ENCODE assay signal across 1 cellular context in the genomic region with DNA sequence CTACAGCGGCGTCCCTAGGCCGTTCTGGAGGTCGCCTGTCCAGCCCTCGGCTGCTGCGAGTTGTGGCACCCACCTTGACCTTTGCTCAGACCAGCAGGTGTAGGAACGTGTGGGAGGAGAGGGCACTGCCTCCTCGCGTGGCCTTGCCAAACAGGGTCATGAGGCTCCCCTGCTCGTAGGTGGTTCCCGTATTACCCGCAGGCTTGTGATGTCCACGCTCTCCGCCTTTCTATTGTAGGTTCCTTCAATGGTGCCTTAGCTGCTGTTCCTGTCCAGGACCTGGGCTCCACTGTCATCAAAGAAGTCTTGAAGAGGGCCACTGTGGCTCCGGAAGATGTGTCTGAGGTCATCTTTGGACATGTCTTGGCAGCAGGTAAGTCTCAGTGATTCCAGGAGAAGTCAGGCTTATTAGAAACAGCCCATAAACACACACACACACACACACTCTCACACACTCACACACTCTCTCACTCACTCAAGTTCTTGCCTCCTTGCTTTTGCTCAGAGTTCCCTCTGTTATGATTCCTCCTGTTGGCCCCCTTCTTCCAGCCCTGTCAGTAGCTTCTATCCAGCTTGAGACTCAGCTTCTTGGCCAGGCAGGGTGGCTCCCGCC.
TF ChIP-seq lines count a peak whose summit lies in the region.

No MANE protein-coding gene starts in this region.

TF ChIP-seq in HepG2, 621 proteins besides CTCF, POLR2A, EP300 and RAD21 (continued from another document and continues in another):
- TF ChIP-seq, protein P1, sequence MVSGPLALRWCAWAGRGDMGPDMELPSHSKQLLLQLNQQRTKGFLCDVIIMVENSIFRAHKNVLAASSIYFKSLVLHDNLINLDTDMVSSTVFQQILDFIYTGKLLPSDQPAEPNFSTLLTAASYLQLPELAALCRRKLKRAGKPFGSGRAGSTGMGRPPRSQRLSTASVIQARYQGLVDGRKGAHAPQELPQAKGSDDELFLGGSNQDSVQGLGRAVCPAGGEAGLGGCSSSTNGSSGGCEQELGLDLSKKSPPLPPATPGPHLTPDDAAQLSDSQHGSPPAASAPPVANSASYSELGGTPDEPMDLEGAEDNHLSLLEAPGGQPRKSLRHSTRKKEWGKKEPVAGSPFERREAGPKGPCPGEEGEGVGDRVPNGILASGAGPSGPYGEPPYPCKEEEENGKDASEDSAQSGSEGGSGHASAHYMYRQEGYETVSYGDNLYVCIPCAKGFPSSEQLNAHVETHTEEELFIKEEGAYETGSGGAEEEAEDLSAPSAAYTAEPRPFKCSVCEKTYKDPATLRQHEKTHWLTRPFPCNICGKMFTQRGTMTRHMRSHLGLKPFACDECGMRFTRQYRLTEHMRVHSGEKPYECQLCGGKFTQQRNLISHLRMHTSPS (CRISPR knock-in tag; IDR thresholded peaks at IDR 0.05; ENCODE audit: low read depth) = peak; percentile 90
- no peak for TF ChIP-seq PHF8 (CRISPR knock-in tag; IDR thresholded peaks at IDR 0.05)
- peak; percentile 4; the same call in 1 of the 2 replicates for TF ChIP-seq ZFP90 (CRISPR knock-in tag; IDR thresholded peaks at IDR 0.05; ENCODE audit: borderline replicate concordance)
- peak; percentile 97 for TF ChIP-seq ZNF205 (CRISPR knock-in tag; IDR thresholded peaks at IDR 0.05)
- no peak for TF ChIP-seq ZNF615 (CRISPR knock-in tag; IDR thresholded peaks at IDR 0.05; ENCODE audit: borderline replicate concordance)
- no peak for TF ChIP-seq CBX1 (IDR thresholded peaks at IDR 0.05; ENCODE audit: low read depth)
- TF ChIP-seq ELF4 (CRISPR knock-in tag; IDR thresholded peaks at IDR 0.05; ENCODE audit: borderline replicate concordance) = no peak
- no peak for TF ChIP-seq ZNF160 (CRISPR knock-in tag; IDR thresholded peaks at IDR 0.05)
- peak; percentile 67 for TF ChIP-seq BHLHE40 (IDR thresholded peaks at IDR 0.05; ENCODE audit: low read length)
- TF ChIP-seq ZFX (CRISPR knock-in tag; IDR thresholded peaks at IDR 0.05; ENCODE audit: low read depth) = no peak
- no peak for TF ChIP-seq PRPF4 (IDR thresholded peaks at IDR 0.05; ENCODE audit: low read depth, low read length, poor library complexity, severe bottlenecking)
- no peak for TF ChIP-seq ZNF24 (IDR thresholded peaks at IDR 0.05)
- no peak for TF ChIP-seq FOXM1 (CRISPR knock-in tag; IDR thresholded peaks at IDR 0.05)
- no peak for TF ChIP-seq NPAS2 (CRISPR knock-in tag; IDR thresholded peaks at IDR 0.05; ENCODE audit: borderline replicate concordance)
- TF ChIP-seq, protein P2, sequence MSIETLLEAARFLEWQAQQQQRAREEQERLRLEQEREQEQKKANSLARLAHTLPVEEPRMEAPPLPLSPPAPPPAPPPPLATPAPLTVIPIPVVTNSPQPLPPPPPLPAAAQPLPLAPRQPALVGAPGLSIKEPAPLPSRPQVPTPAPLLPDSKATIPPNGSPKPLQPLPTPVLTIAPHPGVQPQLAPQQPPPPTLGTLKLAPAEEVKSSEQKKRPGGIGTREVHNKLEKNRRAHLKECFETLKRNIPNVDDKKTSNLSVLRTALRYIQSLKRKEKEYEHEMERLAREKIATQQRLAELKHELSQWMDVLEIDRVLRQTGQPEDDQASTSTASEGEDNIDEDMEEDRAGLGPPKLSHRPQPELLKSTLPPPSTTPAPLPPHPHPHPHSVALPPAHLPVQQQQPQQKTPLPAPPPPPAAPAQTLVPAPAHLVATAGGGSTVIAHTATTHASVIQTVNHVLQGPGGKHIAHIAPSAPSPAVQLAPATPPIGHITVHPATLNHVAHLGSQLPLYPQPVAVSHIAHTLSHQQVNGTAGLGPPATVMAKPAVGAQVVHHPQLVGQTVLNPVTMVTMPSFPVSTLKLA (IDR thresholded peaks at IDR 0.05) = 0 out of 2 replicates have a peak, but pooled peaks have one; percentile 4
- TF ChIP-seq ZNF264 (CRISPR knock-in tag; IDR thresholded peaks at IDR 0.05) = 0 out of 2 replicates have a peak, but pooled peaks have one; percentile 78
- TF ChIP-seq ZNF670 (CRISPR knock-in tag; IDR thresholded peaks at IDR 0.05; ENCODE audit: borderline replicate concordance) = no peak
- TF ChIP-seq RBAK (CRISPR knock-in tag; IDR thresholded peaks at IDR 0.05) = no peak
- TF ChIP-seq ATRX (CRISPR knock-in tag; IDR thresholded peaks at IDR 0.05; ENCODE audit: borderline replicate concordance) = no peak
- TF ChIP-seq CENPT (CRISPR knock-in tag; IDR thresholded peaks at IDR 0.05; ENCODE audit: low read depth) = peak; percentile 92
- no peak for TF ChIP-seq IKZF1 (IDR thresholded peaks at IDR 0.05)
- TF ChIP-seq ZNF329 (CRISPR knock-in tag; IDR thresholded peaks at IDR 0.05; ENCODE audit: low read depth) = no peak; the same call in 1 of the 2 replicates
- no peak for TF ChIP-seq ZNF569 (CRISPR knock-in tag; IDR thresholded peaks at IDR 0.05; ENCODE audit: borderline replicate concordance)
- no peak for TF ChIP-seq HNRNPK (IDR thresholded peaks at IDR 0.05; ENCODE audit: low read depth, low read length, poor library complexity, severe bottlenecking)
- TF ChIP-seq SMAD9 (CRISPR knock-in tag; IDR thresholded peaks at IDR 0.05) = peak; percentile 47; the same call in 1 of the 2 replicates
- no peak for TF ChIP-seq ZNF605 (CRISPR knock-in tag; IDR thresholded peaks at IDR 0.05)
- TF ChIP-seq ASH2L (IDR thresholded peaks at IDR 0.05; ENCODE audit: insufficient read length, low read depth, low read length) = no peak
- TF ChIP-seq, protein P3, sequence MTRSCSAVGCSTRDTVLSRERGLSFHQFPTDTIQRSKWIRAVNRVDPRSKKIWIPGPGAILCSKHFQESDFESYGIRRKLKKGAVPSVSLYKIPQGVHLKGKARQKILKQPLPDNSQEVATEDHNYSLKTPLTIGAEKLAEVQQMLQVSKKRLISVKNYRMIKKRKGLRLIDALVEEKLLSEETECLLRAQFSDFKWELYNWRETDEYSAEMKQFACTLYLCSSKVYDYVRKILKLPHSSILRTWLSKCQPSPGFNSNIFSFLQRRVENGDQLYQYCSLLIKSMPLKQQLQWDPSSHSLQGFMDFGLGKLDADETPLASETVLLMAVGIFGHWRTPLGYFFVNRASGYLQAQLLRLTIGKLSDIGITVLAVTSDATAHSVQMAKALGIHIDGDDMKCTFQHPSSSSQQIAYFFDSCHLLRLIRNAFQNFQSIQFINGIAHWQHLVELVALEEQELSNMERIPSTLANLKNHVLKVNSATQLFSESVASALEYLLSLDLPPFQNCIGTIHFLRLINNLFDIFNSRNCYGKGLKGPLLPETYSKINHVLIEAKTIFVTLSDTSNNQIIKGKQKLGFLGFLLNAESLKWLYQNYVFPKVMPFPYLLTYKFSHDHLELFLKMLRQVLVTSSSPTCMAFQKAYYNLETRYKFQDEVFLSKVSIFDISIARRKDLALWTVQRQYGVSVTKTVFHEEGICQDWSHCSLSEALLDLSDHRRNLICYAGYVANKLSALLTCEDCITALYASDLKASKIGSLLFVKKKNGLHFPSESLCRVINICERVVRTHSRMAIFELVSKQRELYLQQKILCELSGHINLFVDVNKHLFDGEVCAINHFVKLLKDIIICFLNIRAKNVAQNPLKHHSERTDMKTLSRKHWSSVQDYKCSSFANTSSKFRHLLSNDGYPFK (CRISPR knock-in tag; IDR thresholded peaks at IDR 0.05; ENCODE audit: borderline replicate concordance) = peak; percentile 39; the same call in 1 of the 2 replicates
- TF ChIP-seq, protein P4, sequence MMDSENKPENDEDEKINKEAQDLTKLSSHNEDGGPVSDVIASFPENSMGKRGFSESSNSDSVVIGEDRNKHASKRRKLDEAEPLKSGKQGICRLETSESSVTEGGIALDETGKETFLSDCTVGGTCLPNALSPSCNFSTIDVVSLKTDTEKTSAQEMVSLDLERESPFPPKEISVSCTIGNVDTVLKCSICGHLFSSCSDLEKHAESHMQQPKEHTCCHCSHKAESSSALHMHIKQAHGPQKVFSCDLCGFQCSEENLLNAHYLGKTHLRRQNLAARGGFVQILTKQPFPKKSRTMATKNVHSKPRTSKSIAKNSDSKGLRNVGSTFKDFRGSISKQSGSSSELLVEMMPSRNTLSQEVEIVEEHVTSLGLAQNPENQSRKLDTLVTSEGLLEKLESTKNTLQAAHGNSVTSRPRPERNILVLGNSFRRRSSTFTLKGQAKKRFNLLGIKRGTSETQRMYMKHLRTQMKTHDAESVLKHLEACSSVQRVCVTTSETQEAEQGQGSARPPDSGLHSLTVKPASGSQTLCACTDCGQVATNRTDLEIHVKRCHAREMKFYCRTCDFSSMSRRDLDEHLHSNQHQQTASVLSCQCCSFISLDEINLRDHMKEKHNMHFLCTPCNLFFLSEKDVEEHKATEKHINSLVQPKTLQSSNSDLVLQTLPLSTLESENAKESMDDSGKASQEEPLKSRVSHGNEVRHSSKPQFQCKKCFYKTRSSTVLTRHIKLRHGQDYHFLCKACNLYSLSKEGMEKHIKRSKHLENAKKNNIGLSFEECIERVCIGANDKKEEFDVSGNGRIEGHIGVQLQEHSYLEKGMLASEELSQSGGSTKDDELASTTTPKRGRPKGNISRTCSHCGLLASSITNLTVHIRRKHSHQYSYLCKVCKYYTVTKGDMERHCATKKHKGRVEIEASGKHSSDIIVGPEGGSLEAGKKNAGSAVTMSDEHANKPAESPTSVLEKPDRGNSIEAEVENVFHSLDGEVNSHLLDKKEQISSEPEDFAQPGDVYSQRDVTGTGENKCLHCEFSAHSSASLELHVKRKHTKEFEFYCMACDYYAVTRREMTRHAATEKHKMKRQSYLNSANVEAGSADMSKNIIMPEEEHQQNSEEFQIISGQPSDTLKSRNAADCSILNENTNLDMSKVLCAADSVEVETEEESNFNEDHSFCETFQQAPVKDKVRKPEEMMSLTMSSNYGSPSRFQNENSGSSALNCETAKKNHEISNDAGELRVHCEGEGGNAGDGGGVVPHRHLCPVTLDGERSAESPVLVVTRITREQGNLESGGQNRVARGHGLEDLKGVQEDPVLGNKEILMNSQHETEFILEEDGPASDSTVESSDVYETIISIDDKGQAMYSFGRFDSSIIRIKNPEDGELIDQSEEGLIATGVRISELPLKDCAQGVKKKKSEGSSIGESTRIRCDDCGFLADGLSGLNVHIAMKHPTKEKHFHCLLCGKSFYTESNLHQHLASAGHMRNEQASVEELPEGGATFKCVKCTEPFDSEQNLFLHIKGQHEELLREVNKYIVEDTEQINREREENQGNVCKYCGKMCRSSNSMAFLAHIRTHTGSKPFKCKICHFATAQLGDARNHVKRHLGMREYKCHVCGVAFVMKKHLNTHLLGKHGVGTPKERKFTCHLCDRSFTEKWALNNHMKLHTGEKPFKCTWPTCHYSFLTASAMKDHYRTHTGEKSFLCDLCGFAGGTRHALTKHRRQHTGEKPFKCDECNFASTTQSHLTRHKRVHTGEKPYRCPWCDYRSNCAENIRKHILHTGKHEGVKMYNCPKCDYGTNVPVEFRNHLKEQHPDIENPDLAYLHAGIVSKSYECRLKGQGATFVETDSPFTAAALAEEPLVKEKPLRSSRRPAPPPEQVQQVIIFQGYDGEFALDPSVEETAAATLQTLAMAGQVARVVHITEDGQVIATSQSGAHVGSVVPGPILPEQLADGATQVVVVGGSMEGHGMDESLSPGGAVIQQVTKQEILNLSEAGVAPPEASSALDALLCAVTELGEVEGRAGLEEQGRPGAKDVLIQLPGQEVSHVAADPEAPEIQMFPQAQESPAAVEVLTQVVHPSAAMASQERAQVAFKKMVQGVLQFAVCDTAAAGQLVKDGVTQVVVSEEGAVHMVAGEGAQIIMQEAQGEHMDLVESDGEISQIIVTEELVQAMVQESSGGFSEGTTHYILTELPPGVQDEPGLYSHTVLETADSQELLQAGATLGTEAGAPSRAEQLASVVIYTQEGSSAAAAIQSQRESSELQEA (CRISPR knock-in tag; IDR thresholded peaks at IDR 0.05; ENCODE audit: not compliant biosample characterization) = peak; percentile 17
- no peak for TF ChIP-seq CBX2 (IDR thresholded peaks at IDR 0.05; ENCODE audit: low read depth, low read length)
- peak; percentile 86; the same call in 1 of the 2 replicates for TF ChIP-seq CBX2 (CRISPR knock-in tag; IDR thresholded peaks at IDR 0.05; ENCODE audit: low read depth)
- TF ChIP-seq ZKSCAN8 (CRISPR knock-in tag; IDR thresholded peaks at IDR 0.05; ENCODE audit: borderline replicate concordance) = no peak
- TF ChIP-seq SP5 (CRISPR knock-in tag; IDR thresholded peaks at IDR 0.05; ENCODE audit: borderline replicate concordance, low read depth) = peak; percentile 91
- TF ChIP-seq ZNF83 (CRISPR knock-in tag; IDR thresholded peaks at IDR 0.05; ENCODE audit: borderline replicate concordance) = peak; percentile 89; the same call in 1 of the 2 replicates
- no peak; the same call in 1 of the 2 replicates for TF ChIP-seq SMAD3 (CRISPR knock-in tag; IDR thresholded peaks at IDR 0.05)
- TF ChIP-seq SIX1 (CRISPR knock-in tag; IDR thresholded peaks at IDR 0.05; ENCODE audit: borderline replicate concordance) = 0 out of 2 replicates have a peak, but pooled peaks have one; percentile 10
- TF ChIP-seq PRMT3 (CRISPR knock-in tag; IDR thresholded peaks at IDR 0.05; ENCODE audit: borderline replicate concordance, low read depth) = no peak
- no peak for TF ChIP-seq NONO (IDR thresholded peaks at IDR 0.05)
- TF ChIP-seq NONO (CRISPR knock-in tag; conservative IDR thresholded peaks at IDR 0.05) = no peak; the same call in 1 of the 2 replicates
- TF ChIP-seq, protein P5, sequence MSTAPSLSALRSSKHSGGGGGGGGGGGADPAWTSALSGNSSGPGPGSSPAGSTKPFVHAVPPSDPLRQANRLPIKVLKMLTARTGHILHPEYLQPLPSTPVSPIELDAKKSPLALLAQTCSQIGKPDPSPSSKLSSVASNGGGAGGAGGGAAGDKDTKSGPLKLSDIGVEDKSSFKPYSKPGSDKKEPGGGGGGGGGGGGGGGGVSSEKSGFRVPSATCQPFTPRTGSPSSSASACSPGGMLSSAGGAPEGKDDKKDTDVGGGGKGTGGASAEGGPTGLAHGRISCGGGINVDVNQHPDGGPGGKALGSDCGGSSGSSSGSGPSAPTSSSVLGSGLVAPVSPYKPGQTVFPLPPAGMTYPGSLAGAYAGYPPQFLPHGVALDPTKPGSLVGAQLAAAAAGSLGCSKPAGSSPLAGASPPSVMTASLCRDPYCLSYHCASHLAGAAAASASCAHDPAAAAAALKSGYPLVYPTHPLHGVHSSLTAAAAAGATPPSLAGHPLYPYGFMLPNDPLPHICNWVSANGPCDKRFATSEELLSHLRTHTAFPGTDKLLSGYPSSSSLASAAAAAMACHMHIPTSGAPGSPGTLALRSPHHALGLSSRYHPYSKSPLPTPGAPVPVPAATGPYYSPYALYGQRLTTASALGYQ (CRISPR knock-in tag; IDR thresholded peaks at IDR 0.05) = 0 out of 2 replicates have a peak, but pooled peaks have one; percentile 9
- TF ChIP-seq, protein P6, sequence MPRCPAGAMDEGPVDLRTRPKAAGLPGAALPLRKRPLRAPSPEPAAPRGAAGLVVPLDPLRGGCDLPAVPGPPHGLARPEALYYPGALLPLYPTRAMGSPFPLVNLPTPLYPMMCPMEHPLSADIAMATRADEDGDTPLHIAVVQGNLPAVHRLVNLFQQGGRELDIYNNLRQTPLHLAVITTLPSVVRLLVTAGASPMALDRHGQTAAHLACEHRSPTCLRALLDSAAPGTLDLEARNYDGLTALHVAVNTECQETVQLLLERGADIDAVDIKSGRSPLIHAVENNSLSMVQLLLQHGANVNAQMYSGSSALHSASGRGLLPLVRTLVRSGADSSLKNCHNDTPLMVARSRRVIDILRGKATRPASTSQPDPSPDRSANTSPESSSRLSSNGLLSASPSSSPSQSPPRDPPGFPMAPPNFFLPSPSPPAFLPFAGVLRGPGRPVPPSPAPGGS (CRISPR knock-in tag; IDR thresholded peaks at IDR 0.05) = peak; percentile 87
- TF ChIP-seq, protein P7, sequence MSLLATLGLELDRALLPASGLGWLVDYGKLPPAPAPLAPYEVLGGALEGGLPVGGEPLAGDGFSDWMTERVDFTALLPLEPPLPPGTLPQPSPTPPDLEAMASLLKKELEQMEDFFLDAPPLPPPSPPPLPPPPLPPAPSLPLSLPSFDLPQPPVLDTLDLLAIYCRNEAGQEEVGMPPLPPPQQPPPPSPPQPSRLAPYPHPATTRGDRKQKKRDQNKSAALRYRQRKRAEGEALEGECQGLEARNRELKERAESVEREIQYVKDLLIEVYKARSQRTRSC (CRISPR knock-in tag; IDR thresholded peaks at IDR 0.05; ENCODE audit: low read depth) = peak; percentile 62; the same call in 1 of the 2 replicates
- peak; percentile 82; the same call in 1 of the 2 replicates for TF ChIP-seq ZFYVE20 (CRISPR knock-in tag; IDR thresholded peaks at IDR 0.05; ENCODE audit: borderline replicate concordance, low read depth)
